ENCODE assay signal across 18 cellular contexts in the genomic region with DNA sequence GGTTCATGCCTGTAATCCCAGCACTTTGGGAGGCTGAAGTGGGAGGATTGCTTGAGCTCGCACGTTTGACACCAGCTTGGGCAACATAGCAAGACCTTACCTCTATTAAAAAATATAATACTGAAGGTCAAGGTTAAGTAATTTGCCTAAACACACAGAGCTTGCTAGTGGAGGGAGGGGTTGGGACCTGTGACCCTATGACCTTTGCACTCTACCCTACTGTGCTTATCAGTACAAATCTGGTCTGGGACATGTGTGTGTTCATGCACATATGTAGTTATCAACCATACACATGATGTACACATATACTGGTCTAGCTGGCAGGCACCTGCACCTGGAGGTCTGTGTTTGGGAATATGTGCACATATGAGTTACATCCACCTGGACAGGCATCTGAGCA.
"Had no signal": no experiment of that assay in that cellular context is flagged by ENCODE, and none has a peak within 500 bp of the region (broad histone marks: within the 10 kb centered on the region; RNA-seq: fewer than 3 reads in every experiment).

No MANE protein-coding gene starts in this region.

- H3K27me3 ChIP-seq: left lung, neutrophil, pancreas, tibial nerve, vagina had no signal

- H3K36me3 ChIP-seq: left lung, neutrophil, pancreas, tibial nerve, vagina, WERI-Rb-1 had no signal

- DNase-seq: activated CD4-positive, CD25-positive, alpha-beta regulatory T cell treated with anti-CD3 and anti-CD28 coated beads, Interleukin-2, amount 50 U/mL, for 72 hours; activated gamma-delta T cell; kidney had no signal

- H3K4me1 ChIP-seq: pancreas had no signal

- H3K36me3 Mint-ChIP-seq: activated CD8-positive, alpha-beta memory T cell treated with anti-CD3 and anti-CD28 coated beads, Interleukin-2, amount 10 ng/mL, durations not matched to agents 7 days and 5 days; brain had no signal

- H3K9me3 ChIP-seq: left lung, neutrophil, pancreas, tibial nerve, vagina had no signal

- H3K27me3 Mint-ChIP-seq: activated CD4-positive, alpha-beta T cell treated with anti-CD3 and anti-CD28 coated beads, Interleukin-2, amount 10 ng/mL, durations not matched to agents 7 days and 5 days; activated CD8-positive, alpha-beta memory T cell treated with anti-CD3 and anti-CD28 coated beads, Interleukin-2, amount 10 ng/mL, durations not matched to agents 7 days and 5 days; activated CD8-positive, alpha-beta T cell treated with anti-CD3 and anti-CD28 coated beads for 36 hours; activated naive CD8-positive, alpha-beta T cell treated with anti-CD3 and anti-CD28 coated beads, Interleukin-2, amount 50 U/mL, for 24 hours had no signal

- ATAC-seq: activated CD8-positive, alpha-beta memory T cell treated with anti-CD3 and anti-CD28 coated beads, Interleukin-2, amount 10 ng/mL, durations not matched to agents 7 days and 5 days had no signal

- H3K27ac ChIP-seq: epithelial cell of prostate, left lung, neutrophil, pancreas, tibial nerve, WERI-Rb-1 had no signal

- H3K4me3 ChIP-seq: left lung, pancreas, smooth muscle cell, tibial nerve had no signal

- H3K27ac Mint-ChIP-seq: activated CD4-positive, alpha-beta T cell treated with anti-CD3 and anti-CD28 coated beads, Interleukin-2, amount 10 ng/mL, durations not matched to agents 7 days and 5 days; activated CD8-positive, alpha-beta memory T cell treated with anti-CD3 and anti-CD28 coated beads, Interleukin-2, amount 10 ng/mL, durations not matched to agents 7 days and 5 days; activated CD8-positive, alpha-beta T cell treated with anti-CD3 and anti-CD28 coated beads for 36 hours; activated naive CD8-positive, alpha-beta T cell treated with anti-CD3 and anti-CD28 coated beads, Interleukin-2, amount 50 U/mL, for 24 hours; activated T-helper 1 cell treated with anti-CD3 and anti-CD28 coated beads, Interleukin-12 subunit alpha, Interleukin-12 subunit beta, Interleukin-2, Interleukin-4 antibody, amounts not matched to agents 30 ng/mL and 10 ng/mL and 1 ng/mL, durations not matched to agents 14 hours and 24 hours and 36 hours had no signal

- H3K4me3 Mint-ChIP-seq: activated CD4-positive, alpha-beta T cell treated with anti-CD3 and anti-CD28 coated beads, Interleukin-2, amount 10 ng/mL, durations not matched to agents 7 days and 5 days; activated CD8-positive, alpha-beta memory T cell treated with anti-CD3 and anti-CD28 coated beads, Interleukin-2, amount 10 ng/mL, durations not matched to agents 7 days and 5 days; activated CD8-positive, alpha-beta T cell treated with anti-CD3 and anti-CD28 coated beads for 36 hours; activated naive CD8-positive, alpha-beta T cell treated with anti-CD3 and anti-CD28 coated beads, Interleukin-2, amount 50 U/mL, for 24 hours; activated T-helper 1 cell treated with anti-CD3 and anti-CD28 coated beads, Interleukin-12 subunit alpha, Interleukin-12 subunit beta, Interleukin-2, Interleukin-4 antibody, amounts not matched to agents 30 ng/mL and 10 ng/mL and 1 ng/mL, durations not matched to agents 14 hours and 24 hours and 36 hours had no signal

- H3K4me1 Mint-ChIP-seq: activated CD4-positive, alpha-beta T cell treated with anti-CD3 and anti-CD28 coated beads, Interleukin-2, amount 10 ng/mL, durations not matched to agents 7 days and 5 days; activated CD8-positive, alpha-beta memory T cell treated with anti-CD3 and anti-CD28 coated beads, Interleukin-2, amount 10 ng/mL, durations not matched to agents 7 days and 5 days; activated naive CD8-positive, alpha-beta T cell treated with anti-CD3 and anti-CD28 coated beads, Interleukin-2, amount 50 U/mL, for 24 hours had no signal

- H3K9me3 Mint-ChIP-seq: activated CD4-positive, alpha-beta T cell treated with anti-CD3 and anti-CD28 coated beads, Interleukin-2, amount 10 ng/mL, durations not matched to agents 7 days and 5 days; activated CD8-positive, alpha-beta T cell treated with anti-CD3 and anti-CD28 coated beads for 36 hours; activated naive CD8-positive, alpha-beta T cell treated with anti-CD3 and anti-CD28 coated beads, Interleukin-2, amount 50 U/mL, for 24 hours; activated T-helper 1 cell treated with anti-CD3 and anti-CD28 coated beads, Interleukin-12 subunit alpha, Interleukin-12 subunit beta, Interleukin-2, Interleukin-4 antibody, amounts not matched to agents 30 ng/mL and 10 ng/mL and 1 ng/mL, durations not matched to agents 14 hours and 24 hours and 36 hours; brain; nephron had no signal
